Comparison of ENCODE assay signal across 9 cellular contexts in genomic region chr2:239308696-239309397, GRCh38.
DNase-seq lines count a peak whose midpoint lies in the region; ATAC-seq and TF ChIP-seq lines count a peak whose summit lies in the region.
"Had no signal": no experiment of that assay in that cellular context is flagged by ENCODE, and none has a peak within 500 bp of the region (broad histone marks: within the 10 kb centered on the region; RNA-seq: fewer than 3 reads in every experiment).

No MANE protein-coding gene starts in this region.

- ATAC-seq in GM19463 (IDR thresholded peaks at IDR 0.05; ENCODE audit: unreplicated experiment) (no peak), GM21737 (IDR thresholded peaks at IDR 0.05; ENCODE audit: unreplicated experiment) (no peak)

- TF ChIP-seq CTCF in HFFc6 (IDR thresholded peaks at IDR 0.05): no peak; the same call in 1 of the 2 replicates
- TF ChIP-seq CTCF in choroid plexus epithelial cell (conservative IDR thresholded peaks at IDR 0.05; ENCODE audit: low read depth, low read length): peak; percentile 36
- no peak for TF ChIP-seq CTCF in RWPE1 (conservative IDR thresholded peaks at IDR 0.05; ENCODE audit: low read depth)

- peaks cover 17% of the 10 kb centered on the region for H3K4me1 Mint-ChIP-seq in HFFc6 (ENCODE audit: low read depth)

- POLR2A ChIA-PET in RWPE1 (lab: Yijun Ruan, JAX; ENCODE audit: low non-redundant PET): no interaction called here

- H3K4me1 ChIP-seq in stomach smooth muscle (ENCODE audit: control insufficient read depth, insufficient read depth, low read length): peaks cover 93% of the 10 kb centered on the region

- no peaks in the 10 kb centered on the region; the same call in 1 of the 2 replicates for H3K27me3 Mint-ChIP-seq in HFFc6 (ENCODE audit: insufficient read depth)

- H3K36me3 Mint-ChIP-seq in HFFc6 (ENCODE audit: low read depth): no peaks in the 10 kb centered on the region; the same call in 1 of the 2 replicates

- H3K9me3 Mint-ChIP-seq in HFFc6: no peaks in the 10 kb centered on the region

- H3K4me3 ChIP-seq in choroid plexus epithelial cell (ENCODE audit: low read depth, low read length) (peak overlapping the region; percentile 48), stomach smooth muscle (ENCODE audit: low read length in 2 of 2) (peak overlapping the region; percentile 74 to 88)

- no peaks in the 10 kb centered on the region for H3K27me3 ChIP-seq in layer of hippocampus (ENCODE audit: control insufficient read depth, insufficient read depth, low read length)
- no peaks in the 10 kb centered on the region for H3K27me3 ChIP-seq in stomach smooth muscle (ENCODE audit: control insufficient read depth in 1 of 2, insufficient read depth in 2 of 2, low read length in 2 of 2)

- peak overlapping the region; percentile 78 for H3K27ac ChIP-seq in layer of hippocampus (ENCODE audit: low read depth, low read length)
- H3K27ac ChIP-seq in stomach smooth muscle (ENCODE audit: low read length): peak overlapping the region; percentile 98
- no peak overlapping the region for H3K27ac ChIP-seq in RWPE1

- H3K4me3 Mint-ChIP-seq in HFFc6: peak overlapping the region; percentile 88

- no peaks in the 10 kb centered on the region for H3K36me3 ChIP-seq in stomach smooth muscle (ENCODE audit: control insufficient read depth in 2 of 2, insufficient read depth in 2 of 2, low read length in 2 of 2)

- DNase-seq in HFFc6: peak; percentile 52
- DNase-seq in choroid plexus epithelial cell (ENCODE audit: low read depth): peak; percentile 78
- no peak for DNase-seq in NCI-H345 treated with DMSO at 0.1 percent for 48 hours (lab: John Stamatoyannopoulos, UW; ENCODE audit: unreplicated experiment)
- no peak for DNase-seq in RWPE1 (ENCODE audit: low spot score)
- DNase-seq: SHP77 had no signal

- CTCF ChIA-PET in RWPE1 (lab: Yijun Ruan, JAX): interaction anchor here (0.6 kb wide), 1 partner anchor 181 kb away, joined by 3 read pairs; no protein-coding TSS in a partner anchor

- peak overlapping the region; percentile 91 for H3K27ac Mint-ChIP-seq in HFFc6

- no peaks in the 10 kb centered on the region for H3K9me3 ChIP-seq in stomach smooth muscle (ENCODE audit: control insufficient read depth in 2 of 2, low read length in 2 of 2)

- peak overlapping the region; percentile 70 to 94 for H3K9ac ChIP-seq in stomach smooth muscle (ENCODE audit: low read length in 2 of 2)

Comparison
In these comparisons a context has a peak if more than half of its experiments do, and no peak if none do; other contexts are left out.
1. DNase-seq: peak in HFFc6 (single experiment) and choroid plexus epithelial cell (single experiment); none in NCI-H345 treated with DMSO at 0.1 percent for 48 hours (single experiment) and RWPE1 (single experiment).